In the genomic region with DNA sequence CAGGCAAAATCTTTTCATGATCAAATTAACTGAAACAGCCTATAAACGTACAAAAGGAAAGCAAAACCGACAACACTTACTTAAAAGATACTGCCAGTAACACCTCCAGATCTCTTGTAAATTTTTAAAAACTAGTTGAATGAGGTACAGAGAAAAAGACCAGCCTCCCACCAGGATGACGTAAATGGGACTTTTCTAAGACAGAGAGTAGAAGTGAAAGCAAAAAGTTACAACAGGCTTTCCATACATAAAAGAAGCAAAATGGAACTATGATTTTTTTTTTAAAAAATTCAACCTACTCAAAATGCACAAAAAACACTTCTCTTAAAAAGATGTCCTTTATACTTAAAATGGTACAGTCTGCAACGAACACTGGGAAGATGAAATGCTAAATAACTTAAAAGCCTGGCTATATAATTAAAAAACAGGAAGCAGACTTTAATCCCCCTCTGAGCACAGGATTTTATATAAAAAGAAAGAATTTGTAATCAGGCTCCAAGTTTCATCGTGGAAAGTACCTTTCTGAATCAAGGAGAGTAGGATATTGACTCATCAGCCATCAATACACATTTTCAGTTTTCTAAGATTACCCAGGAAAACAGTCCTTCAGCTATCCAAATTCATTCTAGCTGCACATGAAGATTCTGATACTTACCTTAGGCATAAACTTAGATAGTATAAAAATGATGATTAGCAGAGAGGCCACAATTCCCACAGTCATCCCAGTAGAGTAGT, we compare ENCODE assay signal across 8 cellular contexts. TPM values are rescaled to one million over a fixed set of nuclear protein-coding genes. Genes with fewer than 3 reads are reported as not detected.
A peak's percentile ranks its signal among the peaks of the same experiment; 100 is the strongest.
DNase-seq lines count a peak whose midpoint lies in the region; ATAC-seq and TF ChIP-seq lines count a peak whose summit lies in the region.

No MANE protein-coding gene starts in this region.

- no peaks in the 10 kb centered on the region for H4K20me1 ChIP-seq in GM23248 (ENCODE audit: insufficient read depth)

- intact Hi-C loops in naive thymus-derived CD4-positive, alpha-beta T cell (cut with micrococcal nuclease) = loop anchor here (1.0 to 5.0 kb wide), 9 partner anchors 14 to 427 kb away; partner anchors contain the start of genes NEMP1 (in 2 of the 2) and PRIM1 (in 1 of the 2)
- intact Hi-C loops in lower leg skin (cut with DNase I; ENCODE audit: low total_unique reads) (no loop called here), upper lobe of right lung (cut with DNase I) (loop anchor here (10.0 kb wide), 1 partner anchor 121 kb away; no protein-coding TSS in a partner anchor), body of pancreas (cut with DNase I) (no loop called here)

- H3K36me3 Mint-ChIP-seq in naive thymus-derived CD4-positive, alpha-beta T cell = peaks cover 0 to 27% (median 8%) of the 10 kb centered on the region in 5 donors

- WGBS in lower leg skin, 2 donors = 65% methylated on average over 5 of the region's 5 CpGs
- 87 to 88% methylated on average over 5 of the region's 5 CpGs for WGBS in GM23248 (ENCODE audit: low coverage in 1 of 2, low lambda C conversion rate in 2 of 2, missing lambda C conversion rate in 2 of 2), 2 experiments
- WGBS in body of pancreas, 2 donors = 73 to 77% methylated on average over 5 of the region's 5 CpGs

- H3K27me3 Mint-ChIP-seq in naive thymus-derived CD4-positive, alpha-beta T cell = no peaks in the 10 kb centered on the region

- H3K4me1 Mint-ChIP-seq in naive thymus-derived CD4-positive, alpha-beta T cell = peaks cover 10 to 46% (median 34%) of the 10 kb centered on the region in 7 donors

- no peaks in the 10 kb centered on the region for H3K9me3 ChIP-seq in naive thymus-derived CD4-positive, alpha-beta T cell (ENCODE audit: control insufficient read depth in 2 of 3, low read length in 3 of 3)
- H3K9me3 ChIP-seq in GM23248 (ENCODE audit: low read depth) = no peaks in the 10 kb centered on the region
- no peaks in the 10 kb centered on the region for H3K9me3 ChIP-seq in upper lobe of right lung
- no peaks in the 10 kb centered on the region for H3K9me3 ChIP-seq in body of pancreas

- peaks cover 17 to 20% of the 10 kb centered on the region in 2 donors for H3K4me1 ChIP-seq in naive thymus-derived CD4-positive, alpha-beta T cell (ENCODE audit: control insufficient read depth in 2 of 2, insufficient read depth in 2 of 2, low read length in 2 of 2)
- H3K4me1 ChIP-seq in GM23248 (ENCODE audit: insufficient read depth) (no peaks in the 10 kb centered on the region), upper lobe of right lung (no peaks in the 10 kb centered on the region), body of pancreas (peaks cover under 1% of the 10 kb centered on the region)

- peak overlapping the region; percentile 15 for H3K4me3 ChIP-seq in naive thymus-derived CD4-positive, alpha-beta T cell (ENCODE audit: low read length)
- H3K4me3 ChIP-seq in lower leg skin (ENCODE audit: low read depth, poor library complexity, severe bottlenecking) (no peak overlapping the region), GM23248 (no peak overlapping the region), upper lobe of right lung (no peak overlapping the region), body of pancreas (no peak overlapping the region)

- CTCF ChIA-PET in naive thymus-derived CD4-positive, alpha-beta T cell (lab: Charles Lee) = interaction anchor here (0.6 to 11.2 kb wide), 10 partner anchors 23 to 346 kb away, joined by 3 to 241 read pairs (median 8); partner anchors contain the start of genes STAT6, TAC3 and ZBTB39

- TF ChIP-seq CTCF in lower leg skin (IDR thresholded peaks at IDR 0.05) = no peak
- TF ChIP-seq CTCF in upper lobe of right lung (IDR thresholded peaks at IDR 0.05) = no peak
- no peak for TF ChIP-seq CTCF in body of pancreas (IDR thresholded peaks at IDR 0.05)

- peaks cover 0 to 14% (median 0%) of the 10 kb centered on the region in 3 experiments for H3K36me3 ChIP-seq in naive thymus-derived CD4-positive, alpha-beta T cell (ENCODE audit: control insufficient read depth in 2 of 3, insufficient read depth in 3 of 3, low read length in 3 of 3)
- H3K36me3 ChIP-seq in GM23248 (ENCODE audit: low read depth) (peaks cover 13% of the 10 kb centered on the region), upper lobe of right lung (peaks cover 28% of the 10 kb centered on the region), body of pancreas (replicated peaks in 1 of 2; ENCODE audit: insufficient read depth in 1 of 2, low read depth in 2 of 2) (no peaks in the 10 kb centered on the region)

- POLR2A ChIA-PET in naive thymus-derived CD4-positive, alpha-beta T cell (lab: Charles Lee) = interaction anchor here (1.5 to 13.7 kb wide), 4 partner anchors 11 to 56 kb away, joined by 4 to 294 read pairs (median 21); partner anchors contain the start of gene STAT6

- DNase-seq in T-helper 2 cell = peak in 4 of 5 experiments; percentile 10 to 90 (median 48)
- peak in 7 of 9 donors; percentile 67 to 90 (median 85) for DNase-seq in naive thymus-derived CD4-positive, alpha-beta T cell
- DNase-seq in lower leg skin (ENCODE audit: low spot score in 2 of 2) = no peak
- no peak for DNase-seq in GM23248
- DNase-seq in upper lobe of right lung = no peak
- no peak for DNase-seq in body of pancreas

- H3K9ac ChIP-seq in GM23248 = no peak overlapping the region

- ATAC-seq in GM18517 (IDR thresholded peaks at IDR 0.05; ENCODE audit: unreplicated experiment) (peak; percentile 80), HG02885 (IDR thresholded peaks at IDR 0.05; ENCODE audit: poor library complexity, unreplicated experiment) (peak; percentile 82), upper lobe of right lung (no peak), body of pancreas (no peak)
- peak; percentile 97 for ATAC-seq in naive thymus-derived CD4-positive, alpha-beta T cell

- peak overlapping the region; percentile 13 to 90 (median 80) for H3K4me3 Mint-ChIP-seq in naive thymus-derived CD4-positive, alpha-beta T cell

- H3K27ac ChIP-seq in naive thymus-derived CD4-positive, alpha-beta T cell (ENCODE audit: low read depth, low read length) = peak overlapping the region; percentile 76
- H3K27ac ChIP-seq in GM23248 (no peak overlapping the region), upper lobe of right lung (no peak overlapping the region), body of pancreas (no peak overlapping the region)

- H3K27ac Mint-ChIP-seq in naive thymus-derived CD4-positive, alpha-beta T cell = peak overlapping the region; percentile 79 to 97 (median 91)

- TF ChIP-seq POLR2A in lower leg skin (IDR thresholded peaks at IDR 0.05) (no peak), body of pancreas (IDR thresholded peaks at IDR 0.05) (no peak)

- H3K4me2 ChIP-seq in GM23248 (ENCODE audit: unreplicated experiment) = no peak overlapping the region

- H2AFZ ChIP-seq in GM23248 = no peak overlapping the region

- no peaks in the 10 kb centered on the region for H3K9me2 ChIP-seq in GM23248 (ENCODE audit: insufficient read depth)

- no peaks in the 10 kb centered on the region for H3K79me2 ChIP-seq in GM23248 (ENCODE audit: insufficient read depth)

- in situ Hi-C loops in GM23248 (cut with MboI) = no loop called here

- H3K27me3 ChIP-seq in naive thymus-derived CD4-positive, alpha-beta T cell (ENCODE audit: control insufficient read depth in 2 of 2, insufficient read depth in 2 of 2, low read length in 2 of 2) = no peaks in the 10 kb centered on the region
- H3K27me3 ChIP-seq in GM23248 (replicated peaks; ENCODE audit: insufficient read depth) (no peaks in the 10 kb centered on the region), upper lobe of right lung (no peaks in the 10 kb centered on the region), body of pancreas (no peaks in the 10 kb centered on the region)

- peaks cover 0 to 3% (median 0%) of the 10 kb centered on the region in 11 donors for H3K9me3 Mint-ChIP-seq in naive thymus-derived CD4-positive, alpha-beta T cell

- no peaks in the 10 kb centered on the region; the same call in 1 of the 2 replicates for H3F3A ChIP-seq in GM23248 (ENCODE audit: insufficient read depth)

RNA-seq across cellular contexts. Expression of gene MYO1A, which starts 14.2 kb away (rescaled TPM):
- 1 to 10 TPM; 1.3 to 2.3 (median 1.9) TPM for total RNA-seq in naive thymus-derived CD4-positive, alpha-beta T cell
- under 1 TPM; 0.56 to 0.68 TPM for polyA plus RNA-seq in naive thymus-derived CD4-positive, alpha-beta T cell
- total RNA-seq in lower leg skin (1 to 10 TPM in 1 of 4 donors, under 1 TPM in 2, not detected in 1; 0.30 to 2.0 (median 0.39) TPM), upper lobe of right lung (1.4 TPM), body of pancreas (1 to 10 TPM in 1 of 2 donors, not detected in 1; 1.8 TPM)
- total RNA-seq in GM23248 (2014; rRNA removed; shearing (Covaris generic)) = not detected in 2 replicates
- not detected in 2 replicates for polyA plus RNA-seq in GM23248 (2016; fragmentation: Nextera tagmentation; extraction: Ambion mirVana)

RNA-seq across cellular contexts. Expression of gene NEMP1, which starts 14.4 kb away (rescaled TPM):
- total RNA-seq in naive thymus-derived CD4-positive, alpha-beta T cell = 10 to 100 TPM; 13.1 to 47.6 (median 29.3) TPM
- polyA plus RNA-seq in naive thymus-derived CD4-positive, alpha-beta T cell = 1 to 10 TPM; 2.9 to 7.4 TPM
- total RNA-seq in lower leg skin (1 to 10 TPM; 7.0 to 9.2 (median 7.9) TPM), upper lobe of right lung (14.1 TPM), body of pancreas (1 to 10 TPM; 2.3 to 5.2 TPM)
- total RNA-seq in GM23248 (2014; rRNA removed; shearing (Covaris generic)) = 6.4 and 7.6 TPM in 2 replicates
- 5.9 and 6.6 TPM in 2 replicates for polyA plus RNA-seq in GM23248 (2016; fragmentation: Nextera tagmentation; extraction: Ambion mirVana)

RNA-seq across cellular contexts. Expression of gene NAB2, which starts 24.8 kb away (rescaled TPM):
- 10 to 100 TPM in 3 of 5 experiments, 1 to 10 TPM in 2; 5.7 to 22.4 (median 15.5) TPM for total RNA-seq in naive thymus-derived CD4-positive, alpha-beta T cell
- 1 to 10 TPM in 1 of 2 donors, under 1 TPM in 1; 0.46 to 2.8 TPM for polyA plus RNA-seq in naive thymus-derived CD4-positive, alpha-beta T cell
- total RNA-seq in lower leg skin (10 to 100 TPM; 44.1 to 89.6 (median 64.6) TPM), upper lobe of right lung (37.3 TPM), body of pancreas (1 to 10 TPM; 4.0 to 7.3 TPM)
- total RNA-seq in GM23248 (2014; rRNA removed; shearing (Covaris generic)) = 88.7 and 107 TPM in 2 replicates
- 21.6 and 22.8 TPM in 2 replicates for polyA plus RNA-seq in GM23248 (2016; fragmentation: Nextera tagmentation; extraction: Ambion mirVana)

RNA-seq across cellular contexts. Expression of gene STAT6, which starts 47.0 kb away (rescaled TPM):
- 100 to 1,000 TPM; 206 to 403 (median 294) TPM for total RNA-seq in naive thymus-derived CD4-positive, alpha-beta T cell
- 100 to 1,000 TPM in 1 of 2 donors, 10 to 100 TPM in 1; 99.3 to 104 TPM for polyA plus RNA-seq in naive thymus-derived CD4-positive, alpha-beta T cell
- total RNA-seq in lower leg skin (100 to 1,000 TPM; 105 to 210 (median 129) TPM), upper lobe of right lung (230 TPM), body of pancreas (10 to 100 TPM; 52.7 to 82.4 TPM)
- 95.1 and 103 TPM in 2 replicates for total RNA-seq in GM23248 (2014; rRNA removed; shearing (Covaris generic))
- polyA plus RNA-seq in GM23248 (2016; fragmentation: Nextera tagmentation; extraction: Ambion mirVana) = 67.4 and 70.7 TPM in 2 replicates

RNA-seq across cellular contexts. Expression of gene TAC3, which starts 47.8 kb away (rescaled TPM):
- 1 to 10 TPM in 1 of 5 experiments, under 1 TPM in 3, not detected in 1; 0.49 to 1.1 (median 0.74) TPM for total RNA-seq in naive thymus-derived CD4-positive, alpha-beta T cell
- not detected for polyA plus RNA-seq in naive thymus-derived CD4-positive, alpha-beta T cell
- under 1 TPM in 1 of 4 donors, not detected in 3; 0.46 TPM for total RNA-seq in lower leg skin
- total RNA-seq in GM23248 (2014; rRNA removed; shearing (Covaris generic)) = not detected in 2 replicates
- polyA plus RNA-seq in GM23248 (2016; fragmentation: Nextera tagmentation; extraction: Ambion mirVana) = not detected in 2 replicates
- not detected for total RNA-seq in upper lobe of right lung
- total RNA-seq in body of pancreas = not detected

Comparison
In these comparisons a context has a peak if more than half of its experiments do, and no peak if none do; other contexts are left out.
1. ATAC-seq: peak in GM18517 (single experiment), HG02885 (single experiment) and naive thymus-derived CD4-positive, alpha-beta T cell (single experiment); none in upper lobe of right lung (single experiment) and body of pancreas (single experiment).
2. DNase-seq: peak in T-helper 2 cell (4 of 5) and naive thymus-derived CD4-positive, alpha-beta T cell (7 of 9); none in lower leg skin (0 of 2), GM23248 (single experiment), upper lobe of right lung (single experiment) and body of pancreas (0 of 4).
3. intact Hi-C loops: an anchor here in naive thymus-derived CD4-positive, alpha-beta T cell (1.0 to 5.0 kb wide) and upper lobe of right lung (10.0 kb wide); none called in lower leg skin and body of pancreas.